Comparison of ENCODE assay signal across 18 cellular contexts in genomic region chr11:68963779-68964178, GRCh38. TPM values are rescaled to one million over a fixed set of nuclear protein-coding genes. Genes with fewer than 3 reads are reported as not detected.
DNase-seq lines count a peak whose midpoint lies in the region; ATAC-seq, FAIRE-seq and TF ChIP-seq lines count a peak whose summit lies in the region.
"Had no signal": no experiment of that assay in that cellular context is flagged by ENCODE, and none has a peak within 500 bp of the region (broad histone marks: within the 10 kb centered on the region; RNA-seq: fewer than 3 reads in every experiment).

No MANE protein-coding gene starts in this region.

- H2BK5ac ChIP-seq in IMR-90 (ENCODE audit: low read depth, low read length, poor library complexity, severe bottlenecking), result no peak overlapping the region
- no peak overlapping the region for H2BK5ac ChIP-seq in neuronal stem cell (ENCODE audit: low read length)

- H4K8ac ChIP-seq in IMR-90 (ENCODE audit: low read depth in 2 of 2, low read length in 2 of 2) (no peak overlapping the region), neuronal stem cell (ENCODE audit: low read depth, low read length) (no peak overlapping the region)

- no peak for TF ChIP-seq RAD21 in IMR-90 (IDR thresholded peaks at IDR 0.05; ENCODE audit: low read length)

- dilution Hi-C loops in IMR-90 (cut with HindIII; ENCODE audit: low sequenced_read_pairs, unreplicated experiment), result no loop called here

- H3K27me3 ChIP-seq in IMR-90 (ENCODE audit: control insufficient read depth, insufficient read depth, low read length) (peaks cover 32% of the 10 kb centered on the region), neuronal stem cell (ENCODE audit: control insufficient read depth in 3 of 3, insufficient read depth in 3 of 3, low read depth in 1 of 3, low read length in 3 of 3) (peaks cover 0 to 8% (median 0%) of the 10 kb centered on the region in 3 experiments)
- H3K27me3 ChIP-seq: body of pancreas had no signal

- H3K79me1 ChIP-seq in IMR-90 (ENCODE audit: low read depth in 1 of 2, low read length in 2 of 2), result no peaks in the 10 kb centered on the region
- no peaks in the 10 kb centered on the region for H3K79me1 ChIP-seq in neuronal stem cell (ENCODE audit: low read depth, low read length)

- H2AFZ ChIP-seq in IMR-90 (replicated peaks; ENCODE audit: low read length, poor library complexity) (no peak overlapping the region), neuronal stem cell (ENCODE audit: low read length) (no peak overlapping the region)

- DNase-seq in GM12892 (ENCODE audit: insufficient read length), result no peak
- DNase-seq in IMR-90, result peak; percentile 19
- no peak for DNase-seq in neuronal stem cell (ENCODE audit: low spot score)
- no peak for DNase-seq in GM19240 (ENCODE audit: insufficient read length, low spot score)
- no peak for DNase-seq in NCI-H187 treated with DMSO at 0.1 percent for 48 hours (lab: John Stamatoyannopoulos, UW)
- DNase-seq: body of pancreas; effector memory CD4-positive, alpha-beta T cell; gastrocnemius medialis; NCI-H2107; stimulated activated CD4-positive, alpha-beta T cell treated with anti-CD3 and anti-CD28 coated beads, Interleukin-4, amount 100 ng/mL, for 4 hours; stimulated activated naive B cell treated with anti-CD40 and anti-IgM and Interleukin-4, amounts not matched to agents 10 μg/mL and 1 μg/mL and 100 μg/mL, for 72 hours had no signal

- H4K20me1 ChIP-seq in IMR-90 (ENCODE audit: insufficient read depth, low read length), result no peaks in the 10 kb centered on the region

- H4K91ac ChIP-seq in IMR-90 (ENCODE audit: insufficient read depth, low read depth, low read length) (no peak overlapping the region), neuronal stem cell (ENCODE audit: low read depth, low read length, poor library complexity) (no peak overlapping the region)

- POLR2A ChIA-PET in IMR-90 (lab: Charles Lee; ENCODE audit: unreplicated experiment), result no interaction called here

- ATAC-seq in IMR-90 (ENCODE audit: low read depth), result no peak
- peak; percentile 66 for ATAC-seq in esophagus mucosa
- no peak for ATAC-seq in GM18505 (IDR thresholded peaks at IDR 0.05; ENCODE audit: unreplicated experiment)
- ATAC-seq: body of pancreas; HCT116; stimulated activated naive B cell treated with anti-CD40 and anti-IgM and Interleukin-4, amounts not matched to agents 10 μg/mL and 1 μg/mL and 100 μg/mL, for 72 hours had no signal

- H3K4ac ChIP-seq in IMR-90 (ENCODE audit: low read depth, low read length) (no peak overlapping the region), neuronal stem cell (ENCODE audit: low read length) (no peak overlapping the region)

- H2AK5ac ChIP-seq in IMR-90 (ENCODE audit: low read depth, low read length), result no peak overlapping the region
- H2AK5ac ChIP-seq in neuronal stem cell (ENCODE audit: low read depth, low read length), result no peak overlapping the region

- H3K9me3 ChIP-seq in IMR-90 (ENCODE audit: control insufficient read depth, insufficient read depth, low read length), result peaks cover 4% of the 10 kb centered on the region; the same call in 1 of the 2 replicates
- peaks cover 0 to 12% of the 10 kb centered on the region in 2 donors for H3K9me3 ChIP-seq in neuronal stem cell (replicated peaks in 1 of 2; ENCODE audit: control insufficient read depth in 2 of 2, insufficient read depth in 1 of 2, low read depth in 1 of 2, low read length in 2 of 2)
- H3K9me3 ChIP-seq: body of pancreas, gastrocnemius medialis had no signal

- H3K9me1 ChIP-seq in IMR-90 (ENCODE audit: insufficient read depth, low read length), result no peaks in the 10 kb centered on the region

- no peak overlapping the region for H2BK20ac ChIP-seq in IMR-90 (ENCODE audit: low read depth, low read length)

- no peaks in the 10 kb centered on the region for H3K36me3 ChIP-seq in IMR-90 (ENCODE audit: control insufficient read depth, insufficient read depth, low read length)
- no peaks in the 10 kb centered on the region for H3K36me3 ChIP-seq in neuronal stem cell (replicated peaks in 1 of 2; ENCODE audit: control insufficient read depth in 2 of 2, insufficient read depth in 2 of 2, low read length in 2 of 2)
- H3K36me3 ChIP-seq: gastrocnemius medialis had no signal

- no peak overlapping the region for H2AK9ac ChIP-seq in IMR-90 (replicated peaks; ENCODE audit: low read depth, low read length, poor library complexity)

- H3K18ac ChIP-seq in IMR-90 (ENCODE audit: low read depth, low read length) (no peak overlapping the region), neuronal stem cell (ENCODE audit: low read length) (no peak overlapping the region)

- H2BK15ac ChIP-seq in IMR-90 (ENCODE audit: low read depth, low read length), result no peak overlapping the region
- no peak overlapping the region for H2BK15ac ChIP-seq in neuronal stem cell (ENCODE audit: low read length)

- H3K27ac ChIP-seq in IMR-90 (ENCODE audit: insufficient read depth, low read length) (no peak overlapping the region), neuronal stem cell (replicated peaks; ENCODE audit: low read length) (no peak overlapping the region)
- H3K27ac ChIP-seq: body of pancreas, gastrocnemius medialis, HL-60, SK-N-MC had no signal

- TF ChIP-seq POLR2A in GM12892 (IDR thresholded peaks at IDR 0.05; ENCODE audit: low read depth, low read length) (no peak), IMR-90 (IDR thresholded peaks at IDR 0.05; ENCODE audit: low read depth, low read length) (no peak), GM18505 (IDR thresholded peaks at IDR 0.05; ENCODE audit: borderline replicate concordance, extremely low read depth, insufficient read depth, insufficient read length) (no peak)

- H2BK12ac ChIP-seq in neuronal stem cell (ENCODE audit: low read length), result no peak overlapping the region

- H4K5ac ChIP-seq in IMR-90 (ENCODE audit: low read depth, low read length), result no peak overlapping the region

- peak; percentile 93 for FAIRE-seq in GM12892 (lab: Jason Lieb, UNC)

- no TSS peak for BruUV-seq in IMR-90 (replicated peaks; lab: Mats Ljungman, UMichigan)

- CTCF ChIA-PET in IMR-90 (lab: Yijun Ruan, JAX), result no interaction called here

- H3K14ac ChIP-seq in IMR-90 (replicated peaks; ENCODE audit: low read depth, low read length) (no peak overlapping the region), neuronal stem cell (ENCODE audit: low read length) (no peak overlapping the region)

- H3K23ac ChIP-seq in IMR-90 (ENCODE audit: low read depth, low read length) (no peak overlapping the region), neuronal stem cell (ENCODE audit: low read depth, low read length, poor library complexity) (no peak overlapping the region)

- no peaks in the 10 kb centered on the region for H3K4me1 ChIP-seq in IMR-90 (ENCODE audit: control insufficient read depth, insufficient read depth, low read length)
- H3K4me1 ChIP-seq in neuronal stem cell (ENCODE audit: control insufficient read depth in 2 of 2, insufficient read depth in 1 of 2, low read depth in 1 of 2, low read length in 2 of 2), result no peaks in the 10 kb centered on the region
- H3K4me1 ChIP-seq: body of pancreas, gastrocnemius medialis had no signal

- no peak for TF ChIP-seq CTCF in IMR-90 (conservative IDR thresholded peaks at IDR 0.05; ENCODE audit: low read depth, low read length)

- H3K4me2 ChIP-seq in IMR-90 (ENCODE audit: low read depth, low read length), result no peak overlapping the region
- H3K4me2 ChIP-seq in neuronal stem cell (ENCODE audit: insufficient read depth, low read length, poor library complexity, severe bottlenecking), result no peak overlapping the region

- WGBS in IMR-90 (ENCODE audit: extremely low coverage in 2 of 2, insufficient read length in 1 of 2), 2 experiments, result 73% methylated on average over 2 of the region's 3 CpGs; no CpG with 5 or more reads in 1 of the 2 experiments
- WGBS in neuronal stem cell (ENCODE audit: extremely low coverage in 2 of 2, insufficient read length in 2 of 2, insufficient replicate concordance in 1 of 2), 2 donors, result no CpG with 5 or more reads among the region's 3 CpGs

- in situ Hi-C loops in IMR-90 (cut with MboI; ENCODE audit: low sequenced_read_pairs), result no loop called here

- H3K9ac ChIP-seq in IMR-90 (ENCODE audit: low read depth, low read length), result no peak overlapping the region
- H3K9ac ChIP-seq in neuronal stem cell (ENCODE audit: low read depth, low read length, poor library complexity), result peak overlapping the region; percentile 3

- H3K4me3 ChIP-seq in IMR-90 (ENCODE audit: insufficient read depth, low read depth, low read length), result no peak overlapping the region
- peak overlapping the region in 1 of 2 donors; percentile 1 for H3K4me3 ChIP-seq in neuronal stem cell (ENCODE audit: low read length in 2 of 2)
- H3K4me3 ChIP-seq: body of pancreas, gastrocnemius medialis, SK-N-MC had no signal

- intact Hi-C loops in IMR-90 (cut with micrococcal nuclease), result no loop called here

- no peak overlapping the region for H3K56ac ChIP-seq in IMR-90 (ENCODE audit: extremely low read depth, insufficient read depth, low read length)

- H2BK120ac ChIP-seq in IMR-90 (ENCODE audit: low read depth, low read length) (no peak overlapping the region), neuronal stem cell (ENCODE audit: low read depth, low read length) (no peak overlapping the region)

TF ChIP-seq in IMR-90, 13 proteins besides CTCF, POLR2A, EP300 and RAD21 (continues in another document):
- no peak for TF ChIP-seq MXI1 (IDR thresholded peaks at IDR 0.05; ENCODE audit: borderline replicate concordance, low read depth, low read length)
- TF ChIP-seq RCOR1 (IDR thresholded peaks at IDR 0.05; ENCODE audit: insufficient replicate concordance, low read length), result no peak
- no peak for TF ChIP-seq MAZ (IDR thresholded peaks at IDR 0.05; ENCODE audit: borderline replicate concordance, low read depth, low read length)
- no peak for TF ChIP-seq BHLHE40 (IDR thresholded peaks at IDR 0.05; ENCODE audit: low read depth, low read length)
- no peak for TF ChIP-seq MAFK (IDR thresholded peaks at IDR 0.05; ENCODE audit: low read depth, low read length)

RNA-seq across cellular contexts. Expression of gene MRGPRD, which starts 17.0 kb away (rescaled TPM):
- polyA plus RNA-seq in GM12892 (2012; ENCODE audit: missing spikeins), result not detected
- not detected in 2 replicates for total RNA-seq in IMR-90 (2012; rRNA removed)
- not detected in 2 replicates for polyA plus RNA-seq in IMR-90 (2012; rRNA removed)
- not detected in 2 replicates for polyA plus RNA-seq in IMR-90 (2012; cell fraction: cytosol; rRNA removed)
- polyA plus RNA-seq in IMR-90 (2012; cell fraction: nucleus; rRNA removed; ENCODE audit: low replicate concordance), result not detected in 2 replicates
- total RNA-seq in esophagus mucosa, result not detected
- 0.04 TPM for polyA plus RNA-seq in neuronal stem cell (2013, experiment 1 of 2)
- polyA plus RNA-seq in neuronal stem cell (2013, experiment 2 of 2), result not detected
- total RNA-seq: body of pancreas, gastrocnemius medialis, M059J had no signal
- polyA plus RNA-seq: CD14-positive monocyte had no signal

RNA-seq across cellular contexts. Expression of gene MRGPRF, which starts 49.3 kb away (rescaled TPM):
- polyA plus RNA-seq in GM12892 (2012; ENCODE audit: missing spikeins), result not detected
- 5.8 and 6.3 TPM in 2 replicates for total RNA-seq in IMR-90 (2012; rRNA removed)
- polyA plus RNA-seq in IMR-90 (2012; rRNA removed), result 27.3 and 28.8 TPM in 2 replicates
- polyA plus RNA-seq in IMR-90 (2012; cell fraction: cytosol; rRNA removed), result 27.9 and 54.6 TPM in 2 replicates
- 17.5 and 36.2 TPM in 2 replicates for polyA plus RNA-seq in IMR-90 (2012; cell fraction: nucleus; rRNA removed; ENCODE audit: low replicate concordance)
- 1.7 TPM for total RNA-seq in esophagus mucosa
- 2.2 TPM for polyA plus RNA-seq in neuronal stem cell (2013, experiment 1 of 2)
- 2.0 TPM for polyA plus RNA-seq in neuronal stem cell (2013, experiment 2 of 2)
- total RNA-seq: M059J had no signal
